Comparison of ENCODE assay signal across 1 cellular context in the genomic region with DNA sequence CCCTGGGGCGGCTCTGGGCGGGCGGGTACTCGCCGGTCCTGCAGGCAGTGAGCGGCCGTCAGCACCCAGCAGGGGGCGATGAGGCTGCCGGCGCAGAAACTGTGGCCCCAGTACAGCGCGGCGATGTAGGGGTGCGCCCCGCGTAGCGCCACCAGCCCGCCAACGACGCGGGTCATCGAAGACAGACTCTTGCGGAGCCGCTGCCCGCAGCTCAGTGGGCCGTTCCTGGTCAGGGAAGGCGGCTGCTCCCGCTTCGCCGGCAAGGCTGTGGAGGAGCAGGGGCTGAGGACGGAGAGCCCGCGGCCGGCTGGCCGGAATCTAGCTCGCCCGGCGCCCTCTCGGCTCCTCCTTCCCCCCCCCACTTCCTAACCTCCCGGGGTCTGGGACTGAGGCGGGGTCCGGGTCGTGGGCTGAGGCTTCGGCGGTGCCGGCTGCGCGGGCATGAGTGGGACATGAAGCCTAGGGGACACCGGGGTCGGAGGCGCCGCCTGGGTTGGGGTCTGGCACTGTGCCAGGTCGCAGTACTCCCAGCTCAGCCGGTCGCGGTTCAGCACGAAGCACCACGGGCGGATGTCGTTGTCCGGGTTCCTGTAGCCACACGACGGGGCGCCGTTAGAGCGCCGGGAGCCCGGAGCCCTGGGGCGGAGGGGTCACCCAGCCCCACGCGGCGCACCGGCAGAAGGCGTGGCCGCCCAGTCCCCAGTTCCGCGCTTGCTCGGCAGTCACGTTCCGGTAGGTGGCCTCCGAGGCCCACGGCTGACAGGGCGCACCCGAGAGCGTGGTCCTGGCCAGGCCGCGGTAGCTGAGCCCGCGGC.
TF ChIP-seq lines count a peak whose summit lies in the region.

No MANE protein-coding gene starts in this region.

TF ChIP-seq in HepG2, 621 proteins besides CTCF, POLR2A, EP300 and RAD21 (continued from another document and continues in another):
- TF ChIP-seq ZBTB4 (CRISPR knock-in tag; IDR thresholded peaks at IDR 0.05; ENCODE audit: borderline replicate concordance): no peak
- no peak for TF ChIP-seq FOXA1 (IDR thresholded peaks at IDR 0.05)
- TF ChIP-seq FOXA1 (CRISPR knock-in tag; IDR thresholded peaks at IDR 0.05): no peak
- TF ChIP-seq ZNF274 (CRISPR knock-in tag; IDR thresholded peaks at IDR 0.05): no peak
- TF ChIP-seq EEA1 (CRISPR knock-in tag; IDR thresholded peaks at IDR 0.05; ENCODE audit: borderline replicate concordance): no peak
- TF ChIP-seq, protein P1, sequence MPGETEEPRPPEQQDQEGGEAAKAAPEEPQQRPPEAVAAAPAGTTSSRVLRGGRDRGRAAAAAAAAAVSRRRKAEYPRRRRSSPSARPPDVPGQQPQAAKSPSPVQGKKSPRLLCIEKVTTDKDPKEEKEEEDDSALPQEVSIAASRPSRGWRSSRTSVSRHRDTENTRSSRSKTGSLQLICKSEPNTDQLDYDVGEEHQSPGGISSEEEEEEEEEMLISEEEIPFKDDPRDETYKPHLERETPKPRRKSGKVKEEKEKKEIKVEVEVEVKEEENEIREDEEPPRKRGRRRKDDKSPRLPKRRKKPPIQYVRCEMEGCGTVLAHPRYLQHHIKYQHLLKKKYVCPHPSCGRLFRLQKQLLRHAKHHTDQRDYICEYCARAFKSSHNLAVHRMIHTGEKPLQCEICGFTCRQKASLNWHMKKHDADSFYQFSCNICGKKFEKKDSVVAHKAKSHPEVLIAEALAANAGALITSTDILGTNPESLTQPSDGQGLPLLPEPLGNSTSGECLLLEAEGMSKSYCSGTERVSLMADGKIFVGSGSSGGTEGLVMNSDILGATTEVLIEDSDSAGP (CRISPR knock-in tag; IDR thresholded peaks at IDR 0.05; ENCODE audit: borderline replicate concordance): peak; percentile 42; the same call in 1 of the 2 replicates
- TF ChIP-seq MTERF4 (CRISPR knock-in tag; IDR thresholded peaks at IDR 0.05): 0 out of 2 replicates have a peak, but pooled peaks have one; percentile 36
- no peak for TF ChIP-seq ZBTB7A (CRISPR knock-in tag; IDR thresholded peaks at IDR 0.05)
- peak; percentile 50; the same call in 1 of the 2 replicates for TF ChIP-seq PHF21A (CRISPR knock-in tag; IDR thresholded peaks at IDR 0.05)
- no peak for TF ChIP-seq ELF3 (CRISPR knock-in tag; IDR thresholded peaks at IDR 0.05)
- TF ChIP-seq, protein P2, sequence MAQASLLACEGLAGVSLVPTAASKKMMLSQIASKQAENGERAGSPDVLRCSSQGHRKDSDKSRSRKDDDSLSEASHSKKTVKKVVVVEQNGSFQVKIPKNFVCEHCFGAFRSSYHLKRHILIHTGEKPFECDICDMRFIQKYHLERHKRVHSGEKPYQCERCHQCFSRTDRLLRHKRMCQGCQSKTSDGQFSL (CRISPR knock-in tag; IDR thresholded peaks at IDR 0.05): 0 out of 2 replicates have a peak, but pooled peaks have one; percentile 35
- TF ChIP-seq, protein P3, sequence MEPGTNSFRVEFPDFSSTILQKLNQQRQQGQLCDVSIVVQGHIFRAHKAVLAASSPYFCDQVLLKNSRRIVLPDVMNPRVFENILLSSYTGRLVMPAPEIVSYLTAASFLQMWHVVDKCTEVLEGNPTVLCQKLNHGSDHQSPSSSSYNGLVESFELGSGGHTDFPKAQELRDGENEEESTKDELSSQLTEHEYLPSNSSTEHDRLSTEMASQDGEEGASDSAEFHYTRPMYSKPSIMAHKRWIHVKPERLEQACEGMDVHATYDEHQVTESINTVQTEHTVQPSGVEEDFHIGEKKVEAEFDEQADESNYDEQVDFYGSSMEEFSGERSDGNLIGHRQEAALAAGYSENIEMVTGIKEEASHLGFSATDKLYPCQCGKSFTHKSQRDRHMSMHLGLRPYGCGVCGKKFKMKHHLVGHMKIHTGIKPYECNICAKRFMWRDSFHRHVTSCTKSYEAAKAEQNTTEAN (CRISPR knock-in tag; conservative IDR thresholded peaks at IDR 0.05): no peak
- TF ChIP-seq, protein P4, sequence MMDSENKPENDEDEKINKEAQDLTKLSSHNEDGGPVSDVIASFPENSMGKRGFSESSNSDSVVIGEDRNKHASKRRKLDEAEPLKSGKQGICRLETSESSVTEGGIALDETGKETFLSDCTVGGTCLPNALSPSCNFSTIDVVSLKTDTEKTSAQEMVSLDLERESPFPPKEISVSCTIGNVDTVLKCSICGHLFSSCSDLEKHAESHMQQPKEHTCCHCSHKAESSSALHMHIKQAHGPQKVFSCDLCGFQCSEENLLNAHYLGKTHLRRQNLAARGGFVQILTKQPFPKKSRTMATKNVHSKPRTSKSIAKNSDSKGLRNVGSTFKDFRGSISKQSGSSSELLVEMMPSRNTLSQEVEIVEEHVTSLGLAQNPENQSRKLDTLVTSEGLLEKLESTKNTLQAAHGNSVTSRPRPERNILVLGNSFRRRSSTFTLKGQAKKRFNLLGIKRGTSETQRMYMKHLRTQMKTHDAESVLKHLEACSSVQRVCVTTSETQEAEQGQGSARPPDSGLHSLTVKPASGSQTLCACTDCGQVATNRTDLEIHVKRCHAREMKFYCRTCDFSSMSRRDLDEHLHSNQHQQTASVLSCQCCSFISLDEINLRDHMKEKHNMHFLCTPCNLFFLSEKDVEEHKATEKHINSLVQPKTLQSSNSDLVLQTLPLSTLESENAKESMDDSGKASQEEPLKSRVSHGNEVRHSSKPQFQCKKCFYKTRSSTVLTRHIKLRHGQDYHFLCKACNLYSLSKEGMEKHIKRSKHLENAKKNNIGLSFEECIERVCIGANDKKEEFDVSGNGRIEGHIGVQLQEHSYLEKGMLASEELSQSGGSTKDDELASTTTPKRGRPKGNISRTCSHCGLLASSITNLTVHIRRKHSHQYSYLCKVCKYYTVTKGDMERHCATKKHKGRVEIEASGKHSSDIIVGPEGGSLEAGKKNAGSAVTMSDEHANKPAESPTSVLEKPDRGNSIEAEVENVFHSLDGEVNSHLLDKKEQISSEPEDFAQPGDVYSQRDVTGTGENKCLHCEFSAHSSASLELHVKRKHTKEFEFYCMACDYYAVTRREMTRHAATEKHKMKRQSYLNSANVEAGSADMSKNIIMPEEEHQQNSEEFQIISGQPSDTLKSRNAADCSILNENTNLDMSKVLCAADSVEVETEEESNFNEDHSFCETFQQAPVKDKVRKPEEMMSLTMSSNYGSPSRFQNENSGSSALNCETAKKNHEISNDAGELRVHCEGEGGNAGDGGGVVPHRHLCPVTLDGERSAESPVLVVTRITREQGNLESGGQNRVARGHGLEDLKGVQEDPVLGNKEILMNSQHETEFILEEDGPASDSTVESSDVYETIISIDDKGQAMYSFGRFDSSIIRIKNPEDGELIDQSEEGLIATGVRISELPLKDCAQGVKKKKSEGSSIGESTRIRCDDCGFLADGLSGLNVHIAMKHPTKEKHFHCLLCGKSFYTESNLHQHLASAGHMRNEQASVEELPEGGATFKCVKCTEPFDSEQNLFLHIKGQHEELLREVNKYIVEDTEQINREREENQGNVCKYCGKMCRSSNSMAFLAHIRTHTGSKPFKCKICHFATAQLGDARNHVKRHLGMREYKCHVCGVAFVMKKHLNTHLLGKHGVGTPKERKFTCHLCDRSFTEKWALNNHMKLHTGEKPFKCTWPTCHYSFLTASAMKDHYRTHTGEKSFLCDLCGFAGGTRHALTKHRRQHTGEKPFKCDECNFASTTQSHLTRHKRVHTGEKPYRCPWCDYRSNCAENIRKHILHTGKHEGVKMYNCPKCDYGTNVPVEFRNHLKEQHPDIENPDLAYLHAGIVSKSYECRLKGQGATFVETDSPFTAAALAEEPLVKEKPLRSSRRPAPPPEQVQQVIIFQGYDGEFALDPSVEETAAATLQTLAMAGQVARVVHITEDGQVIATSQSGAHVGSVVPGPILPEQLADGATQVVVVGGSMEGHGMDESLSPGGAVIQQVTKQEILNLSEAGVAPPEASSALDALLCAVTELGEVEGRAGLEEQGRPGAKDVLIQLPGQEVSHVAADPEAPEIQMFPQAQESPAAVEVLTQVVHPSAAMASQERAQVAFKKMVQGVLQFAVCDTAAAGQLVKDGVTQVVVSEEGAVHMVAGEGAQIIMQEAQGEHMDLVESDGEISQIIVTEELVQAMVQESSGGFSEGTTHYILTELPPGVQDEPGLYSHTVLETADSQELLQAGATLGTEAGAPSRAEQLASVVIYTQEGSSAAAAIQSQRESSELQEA (CRISPR knock-in tag; IDR thresholded peaks at IDR 0.05; ENCODE audit: not compliant biosample characterization): no peak
- no peak for TF ChIP-seq DNMT3B (CRISPR knock-in tag; conservative IDR thresholded peaks at IDR 0.05)
- TF ChIP-seq THAP9 (CRISPR knock-in tag; IDR thresholded peaks at IDR 0.05; ENCODE audit: borderline replicate concordance): peak; percentile 26; the same call in 1 of the 2 replicates
- TF ChIP-seq ZNF33A (CRISPR knock-in tag; IDR thresholded peaks at IDR 0.05; ENCODE audit: borderline replicate concordance): no peak
- peak; percentile 17 for TF ChIP-seq ETV5 (CRISPR knock-in tag; IDR thresholded peaks at IDR 0.05; ENCODE audit: borderline replicate concordance)
- TF ChIP-seq FOXK1 (CRISPR knock-in tag; IDR thresholded peaks at IDR 0.05; ENCODE audit: borderline replicate concordance, low read depth): no peak
- TF ChIP-seq JARID2 (CRISPR knock-in tag; IDR thresholded peaks at IDR 0.05; ENCODE audit: insufficient replicate concordance): no peak
- no peak for TF ChIP-seq ZNF232 (CRISPR knock-in tag; IDR thresholded peaks at IDR 0.05; ENCODE audit: borderline replicate concordance)
- no peak for TF ChIP-seq GLI4 (CRISPR knock-in tag; IDR thresholded peaks at IDR 0.05; ENCODE audit: borderline replicate concordance)
- no peak for TF ChIP-seq ZMAT5 (CRISPR knock-in tag; IDR thresholded peaks at IDR 0.05; ENCODE audit: borderline replicate concordance, low read depth)
- TF ChIP-seq ZNF30 (CRISPR knock-in tag; IDR thresholded peaks at IDR 0.05): no peak
- TF ChIP-seq ELF4 (CRISPR knock-in tag; IDR thresholded peaks at IDR 0.05; ENCODE audit: borderline replicate concordance): no peak
- TF ChIP-seq, protein P5, sequence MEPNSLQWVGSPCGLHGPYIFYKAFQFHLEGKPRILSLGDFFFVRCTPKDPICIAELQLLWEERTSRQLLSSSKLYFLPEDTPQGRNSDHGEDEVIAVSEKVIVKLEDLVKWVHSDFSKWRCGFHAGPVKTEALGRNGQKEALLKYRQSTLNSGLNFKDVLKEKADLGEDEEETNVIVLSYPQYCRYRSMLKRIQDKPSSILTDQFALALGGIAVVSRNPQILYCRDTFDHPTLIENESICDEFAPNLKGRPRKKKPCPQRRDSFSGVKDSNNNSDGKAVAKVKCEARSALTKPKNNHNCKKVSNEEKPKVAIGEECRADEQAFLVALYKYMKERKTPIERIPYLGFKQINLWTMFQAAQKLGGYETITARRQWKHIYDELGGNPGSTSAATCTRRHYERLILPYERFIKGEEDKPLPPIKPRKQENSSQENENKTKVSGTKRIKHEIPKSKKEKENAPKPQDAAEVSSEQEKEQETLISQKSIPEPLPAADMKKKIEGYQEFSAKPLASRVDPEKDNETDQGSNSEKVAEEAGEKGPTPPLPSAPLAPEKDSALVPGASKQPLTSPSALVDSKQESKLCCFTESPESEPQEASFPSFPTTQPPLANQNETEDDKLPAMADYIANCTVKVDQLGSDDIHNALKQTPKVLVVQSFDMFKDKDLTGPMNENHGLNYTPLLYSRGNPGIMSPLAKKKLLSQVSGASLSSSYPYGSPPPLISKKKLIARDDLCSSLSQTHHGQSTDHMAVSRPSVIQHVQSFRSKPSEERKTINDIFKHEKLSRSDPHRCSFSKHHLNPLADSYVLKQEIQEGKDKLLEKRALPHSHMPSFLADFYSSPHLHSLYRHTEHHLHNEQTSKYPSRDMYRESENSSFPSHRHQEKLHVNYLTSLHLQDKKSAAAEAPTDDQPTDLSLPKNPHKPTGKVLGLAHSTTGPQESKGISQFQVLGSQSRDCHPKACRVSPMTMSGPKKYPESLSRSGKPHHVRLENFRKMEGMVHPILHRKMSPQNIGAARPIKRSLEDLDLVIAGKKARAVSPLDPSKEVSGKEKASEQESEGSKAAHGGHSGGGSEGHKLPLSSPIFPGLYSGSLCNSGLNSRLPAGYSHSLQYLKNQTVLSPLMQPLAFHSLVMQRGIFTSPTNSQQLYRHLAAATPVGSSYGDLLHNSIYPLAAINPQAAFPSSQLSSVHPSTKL (CRISPR knock-in tag; IDR thresholded peaks at IDR 0.05): no peak
